Comparison of ENCODE assay signal across 19 cellular contexts in the genomic region with DNA sequence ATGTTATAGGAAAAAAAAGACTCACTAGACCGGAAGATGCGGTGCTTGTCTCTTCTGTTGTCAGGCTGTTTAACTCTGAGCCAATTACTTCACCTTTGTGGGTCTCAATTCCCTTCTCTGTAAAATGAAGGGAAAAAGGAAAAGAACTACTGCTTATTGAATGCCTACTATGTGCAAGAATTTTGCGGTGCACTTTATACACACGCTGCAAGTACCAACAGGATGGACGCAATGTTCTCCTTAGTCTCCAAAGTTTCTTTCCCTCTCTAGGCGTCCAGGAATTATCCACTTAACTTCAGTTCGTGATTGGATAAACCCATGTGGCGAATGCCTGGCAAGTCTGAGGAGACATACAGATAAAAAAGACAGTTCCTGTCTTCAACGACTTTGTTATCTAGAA.
"Had no signal": no experiment of that assay in that cellular context is flagged by ENCODE, and none has a peak within 500 bp of the region (broad histone marks: within the 10 kb centered on the region; RNA-seq: fewer than 3 reads in every experiment).

No MANE protein-coding gene starts in this region.

- ATAC-seq: HepG2 had no signal

- H3K27ac ChIP-seq: KMS-11, RWPE1 had no signal

- DNase-seq: IMR-90, Kasumi-1, MM.1S, NCI-H1092 treated with DMSO at 0.1 percent for 48 hours, NCI-H1436, NCI-H187, NCI-H2029, NCI-H2081 treated with DMSO at 0.1 percent for 48 hours, NCI-H2171, NCI-H345, NCI-H446 treated with DMSO at 0.1 percent for 48 hours, NCI-H510A treated with DMSO at 0.1 percent for 48 hours, NCI-H526, SHP77, SK-N-SH, SW 1271 had no signal

- H3K9me3 ChIP-seq: SK-N-SH had no signal

- H3K4me2 ChIP-seq: KMS-11, SK-N-SH had no signal

- H3K9ac ChIP-seq: KMS-11, SK-N-SH had no signal
